Comparison of ENCODE assay signal across 20 cellular contexts in the genomic region with DNA sequence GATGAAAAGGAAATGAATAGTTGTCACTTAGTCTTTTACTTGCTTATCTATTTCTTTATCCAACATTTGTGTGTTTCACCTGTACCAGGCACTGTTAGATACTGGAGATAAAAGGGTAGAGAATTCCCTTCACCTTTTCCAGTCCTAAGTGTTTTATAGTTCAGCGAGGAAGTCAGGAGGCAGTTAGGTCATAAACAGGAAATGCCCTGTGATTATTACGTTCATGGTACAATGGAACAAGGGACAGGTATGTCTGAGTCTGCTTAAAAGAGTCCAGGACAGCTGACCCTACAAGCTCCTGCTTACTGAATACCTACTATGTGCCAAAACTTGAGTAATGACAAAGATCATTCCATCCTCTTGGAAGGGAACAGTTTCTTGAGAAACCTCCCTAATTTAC.
DNase-seq lines count a peak whose midpoint lies in the region; ATAC-seq, FAIRE-seq and TF ChIP-seq lines count a peak whose summit lies in the region.
"Had no signal": no experiment of that assay in that cellular context is flagged by ENCODE, and none has a peak within 500 bp of the region (broad histone marks: within the 10 kb centered on the region; RNA-seq: fewer than 3 reads in every experiment).

No MANE protein-coding gene starts in this region.

- TF ChIP-seq RAD21 in HepG2 (CRISPR knock-in tag; IDR thresholded peaks at IDR 0.05): no peak

- FAIRE-seq in HepG2 (lab: Jason Lieb, UNC) (no peak), GM12891 (lab: Jason Lieb, UNC) (no peak)
- FAIRE-seq: G401.6, GM12878, GM18507, H1 had no signal

- TF ChIP-seq EP300 in HepG2 (IDR thresholded peaks at IDR 0.05; ENCODE audit: low read depth in 2 of 2, low read length in 2 of 2) (no peak), HepG2 (CRISPR knock-in tag; IDR thresholded peaks at IDR 0.05; ENCODE audit: borderline replicate concordance) (no peak)

- TF ChIP-seq CTCF in HepG2 (CRISPR knock-in tag; IDR thresholded peaks at IDR 0.05) (no peak), endodermal cell (conservative IDR thresholded peaks at IDR 0.05) (no peak)

- in situ Hi-C loops in HepG2 (cut with HindIII; ENCODE audit: extremely low pct_ligation_motif_present, low pct_unique_long_range_greater_than_20kb): no loop called here

- H3K9ac ChIP-seq in HepG2 (ENCODE audit: insufficient read depth, low read depth, low read length) (no peak overlapping the region), endodermal cell (ENCODE audit: extremely low read depth, low read length, poor library complexity, severe bottlenecking) (no peak overlapping the region)
- H3K9ac ChIP-seq: GM23248 had no signal

- H3K27ac ChIP-seq in HepG2 (ENCODE audit: extremely low read length, insufficient read depth, low read length) (no peak overlapping the region), endodermal cell (ENCODE audit: low read depth, low read length) (no peak overlapping the region)
- H3K27ac ChIP-seq: GM23248 had no signal

- H3K9me3 Mint-ChIP-seq in memory B cell (no peaks in the 10 kb centered on the region), endodermal cell (no peaks in the 10 kb centered on the region)
- H3K9me3 Mint-ChIP-seq: CD4-positive, alpha-beta memory T cell had no signal

- no peaks in the 10 kb centered on the region for H4K20me1 ChIP-seq in HepG2 (ENCODE audit: insufficient read depth, low read length)

- H3K4me1 ChIP-seq in HepG2 (ENCODE audit: insufficient read depth, low read length): no peaks in the 10 kb centered on the region
- H3K4me1 ChIP-seq in endodermal cell (ENCODE audit: control insufficient read depth, insufficient read depth, low read length): no peaks in the 10 kb centered on the region

- POLR2A ChIA-PET in HepG2 (lab: Yijun Ruan, JAX): no interaction called here

- H3K27me3 ChIP-seq in HepG2 (ENCODE audit: control insufficient read depth in 1 of 2, insufficient read depth in 2 of 2, low read length in 2 of 2) (no peaks in the 10 kb centered on the region; a peak in 2 of 5 replicates), endodermal cell (ENCODE audit: control insufficient read depth, insufficient read depth, low read length, poor library complexity, severe bottlenecking) (no peaks in the 10 kb centered on the region)

- no peak overlapping the region for H2AFZ ChIP-seq in HepG2 (ENCODE audit: low read length)
- H2AFZ ChIP-seq: GM23248 had no signal

- H3K36me3 ChIP-seq in HepG2 (replicated peaks in 1 of 2; ENCODE audit: control insufficient read depth in 1 of 2, insufficient read depth in 2 of 2, low read length in 2 of 2) (no peaks in the 10 kb centered on the region), endodermal cell (ENCODE audit: control insufficient read depth, insufficient read depth, low read length) (no peaks in the 10 kb centered on the region)

- H3K27ac Mint-ChIP-seq in memory B cell (peak overlapping the region; percentile 21), endodermal cell (no peak overlapping the region)
- H3K27ac Mint-ChIP-seq: CD4-positive, alpha-beta memory T cell had no signal

- H3K36me3 Mint-ChIP-seq in memory B cell (no peaks in the 10 kb centered on the region), endodermal cell (ENCODE audit: low read depth) (no peaks in the 10 kb centered on the region)
- H3K36me3 Mint-ChIP-seq: CD4-positive, alpha-beta memory T cell had no signal

- H3K4me3 ChIP-seq in HepG2 (replicated peaks in 1 of 3; ENCODE audit: insufficient read depth in 1 of 3, low read depth in 2 of 3, low read length in 3 of 3): no peak overlapping the region
- H3K4me3 ChIP-seq in endodermal cell (ENCODE audit: low read length): no peak overlapping the region
- H3K4me3 ChIP-seq: GM12878, GM23248 had no signal

- BruUV-seq in HepG2 (replicated peaks; lab: Mats Ljungman, UMichigan): no TSS peak

- H3K9me3 ChIP-seq in HepG2 (ENCODE audit: low read length) (no peaks in the 10 kb centered on the region), endodermal cell (ENCODE audit: control insufficient read depth, low read length) (no peaks in the 10 kb centered on the region)

- H3K4me2 ChIP-seq in HepG2 (ENCODE audit: low read depth, low read length): no peak overlapping the region

- ATAC-seq in memory B cell (ENCODE audit: low read depth) (no peak), HepG2 (no peak), GM21528 (IDR thresholded peaks at IDR 0.05; ENCODE audit: low FRiP score, unreplicated experiment) (no peak)
- ATAC-seq: GM12878 had no signal

- H3K4me3 Mint-ChIP-seq in memory B cell: no peak overlapping the region
- H3K4me3 Mint-ChIP-seq in endodermal cell: no peak overlapping the region
- H3K4me3 Mint-ChIP-seq: CD4-positive, alpha-beta memory T cell had no signal

- H3K79me2 ChIP-seq in HepG2 (ENCODE audit: insufficient read depth, low read length): no peaks in the 10 kb centered on the region

- CTCF ChIA-PET in HepG2 (lab: Yijun Ruan, JAX; ENCODE audit: low intra/inter-chr PET ratio, low total read pairs): no interaction called here

- TF ChIP-seq POLR2A in HepG2 (IDR thresholded peaks at IDR 0.05; ENCODE audit: insufficient read depth in 1 of 2, low read depth in 2 of 2, low read length in 2 of 2) (no peak), GM12891 (IDR thresholded peaks at IDR 0.05; ENCODE audit: low read depth, low read length) (no peak)

- H3K27me3 Mint-ChIP-seq in memory B cell (peaks cover 2% of the 10 kb centered on the region), endodermal cell (ENCODE audit: insufficient read depth) (peaks cover 5% of the 10 kb centered on the region)

- H3K4me1 Mint-ChIP-seq in memory B cell (peaks cover 28% of the 10 kb centered on the region), endodermal cell (peaks cover 15% of the 10 kb centered on the region)
- H3K4me1 Mint-ChIP-seq: CD4-positive, alpha-beta memory T cell had no signal

- 3% methylated on average over 2 of the region's 2 CpGs for WGBS in HepG2 (ENCODE audit: low lambda C conversion rate)
- whole genome bisulfite sequencing in endodermal cell (ENCODE audit: insufficient coverage in 1 of 2, insufficient read length in 1 of 2), 2 experiments: 94 to 100% methylated on average over 2 of the region's 2 CpGs

- DNase-seq in DMS53 (lab: John Stamatoyannopoulos, UW): peak; percentile 56
- DNase-seq in DMS53 treated with DMSO at 0.1 percent for 48 hours (lab: John Stamatoyannopoulos, UW; ENCODE audit: unreplicated experiment): peak; percentile 13
- DNase-seq in dermis blood vessel endothelial cell: peak; percentile 25
- no peak for DNase-seq in memory B cell (ENCODE audit: low spot score in 2 of 2)
- DNase-seq in HepG2 (ENCODE audit: low spot score): no peak
- no peak for DNase-seq in GM12891 (ENCODE audit: insufficient read length, low spot score)
- no peak for DNase-seq in endodermal cell
- DNase-seq: C1 segment of cervical spinal cord; Calu3; CD4-positive, alpha-beta memory T cell; COR-L47; DND-41; GM23248; H7; HCEC 1CT had no signal

- intact Hi-C loops in HepG2 (cut with micrococcal nuclease; ENCODE audit: unreplicated experiment): no loop called here

TF ChIP-seq in HepG2, 621 proteins besides CTCF, POLR2A, EP300 and RAD21 (continues in another document):
- TF ChIP-seq RARG (CRISPR knock-in tag; IDR thresholded peaks at IDR 0.05; ENCODE audit: low read depth) (no peak), SRSF1 (optimal IDR thresholded peaks at IDR 0.05; ENCODE audit: low read depth, low read length) (no peak), ATAD3A (CRISPR knock-in tag; IDR thresholded peaks at IDR 0.05) (no peak), HOXA7 (CRISPR knock-in tag; IDR thresholded peaks at IDR 0.05) (no peak), FOXP1 (IDR thresholded peaks at IDR 0.05) (no peak), FOXP1 (CRISPR knock-in tag; IDR thresholded peaks at IDR 0.05) (no peak), NCOA2 (CRISPR knock-in tag; IDR thresholded peaks at IDR 0.05) (no peak), ZSCAN20 (CRISPR knock-in tag; IDR thresholded peaks at IDR 0.05; ENCODE audit: borderline replicate concordance) (no peak), ARNT2 (CRISPR knock-in tag; IDR thresholded peaks at IDR 0.05; ENCODE audit: low read depth) (no peak)
- TF ChIP-seq, protein P1, sequence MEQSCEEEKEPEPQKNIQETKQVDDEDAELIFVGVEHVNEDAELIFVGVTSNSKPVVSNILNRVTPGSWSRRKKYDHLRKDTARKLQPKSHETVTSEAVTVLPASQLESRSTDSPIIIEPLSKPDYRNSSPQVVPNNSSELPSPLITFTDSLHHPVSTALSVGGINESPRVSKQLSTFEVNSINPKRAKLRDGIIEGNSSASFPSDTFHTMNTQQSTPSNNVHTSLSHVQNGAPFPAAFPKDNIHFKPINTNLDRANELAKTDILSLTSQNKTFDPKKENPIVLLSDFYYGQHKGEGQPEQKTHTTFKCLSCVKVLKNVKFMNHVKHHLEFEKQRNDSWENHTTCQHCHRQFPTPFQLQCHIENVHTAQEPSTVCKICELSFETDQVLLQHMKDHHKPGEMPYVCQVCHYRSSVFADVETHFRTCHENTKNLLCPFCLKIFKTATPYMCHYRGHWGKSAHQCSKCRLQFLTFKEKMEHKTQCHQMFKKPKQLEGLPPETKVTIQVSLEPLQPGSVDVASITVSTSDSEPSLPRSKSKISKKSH (CRISPR knock-in tag; IDR thresholded peaks at IDR 0.05; ENCODE audit: borderline replicate concordance): no peak

TF ChIP-seq in GM12891, 5 proteins besides CTCF, POLR2A, EP300 and RAD21:
- no peak for TF ChIP-seq POLR2AphosphoS5 (IDR thresholded peaks at IDR 0.05; ENCODE audit: low read depth, low read length)
- no peak for TF ChIP-seq POU2F2 (IDR thresholded peaks at IDR 0.05; ENCODE audit: low read depth, low read length)
- TF ChIP-seq SPI1 (IDR thresholded peaks at IDR 0.05; ENCODE audit: low read depth, low read length): no peak
- TF ChIP-seq TAF1 (IDR thresholded peaks at IDR 0.05; ENCODE audit: low read depth, low read length): no peak
- TF ChIP-seq PAX5 (IDR thresholded peaks at IDR 0.05; ENCODE audit: insufficient read depth, low read length, severe bottlenecking): no peak

Comparison
In these comparisons a context has a peak if more than half of its experiments do, and no peak if none do; other contexts are left out.
1. DNase-seq: peak in DMS53 (single experiment), DMS53 treated with DMSO at 0.1 percent for 48 hours (single experiment) and dermis blood vessel endothelial cell (single experiment); none in memory B cell (0 of 2), HepG2 (single experiment), GM12891 (single experiment) and endodermal cell (single experiment).